ENCODE assay signal across 8 cellular contexts in genomic region chr1:182391028-182391361, GRCh38. TPM values are rescaled to one million over a fixed set of nuclear protein-coding genes. Genes with fewer than 3 reads are reported as not detected.
A peak's percentile ranks its signal among the peaks of the same experiment; 100 is the strongest.
DNase-seq lines count a peak whose midpoint lies in the region; ATAC-seq, FAIRE-seq and TF ChIP-seq lines count a peak whose summit lies in the region.

No MANE protein-coding gene starts in this region.

- intact Hi-C loops in CD4-positive, alpha-beta T cell (cut with DNase I, micrococcal nuclease), result loop anchor here (5.0 to 10.0 kb wide), 3 partner anchors 364 to 1196 kb away; partner anchors contain the start of gene NPL (in 1 of the 2)
- intact Hi-C loops in GM12878 (cut with micrococcal nuclease; ENCODE audit: unreplicated experiment), result loop anchor here (5.0 kb wide), 1 partner anchor 69 kb away; no protein-coding TSS in a partner anchor
- intact Hi-C loops in left lung (cut with DNase I), result loop anchor here in 1 of 2 donors (10.0 kb wide), 1 partner anchor 246 kb away; no protein-coding TSS in a partner anchor
- intact Hi-C loops in thyroid gland (cut with DNase I), result loop anchor here (10.0 kb wide), 1 partner anchor 196 kb away; no protein-coding TSS in a partner anchor

- 1% methylated on average over 33 of the region's 35 CpGs for WGBS in GM12878 (ENCODE audit: insufficient coverage, insufficient replicate concordance, low lambda C conversion rate, missing lambda C conversion rate)
- WGBS in thyroid gland, 2 donors, result 0 to 1% methylated on average over 13 to 16 of the region's 35 CpGs

- H3K4me2 ChIP-seq in GM12878 (ENCODE audit: control insufficient read depth, insufficient read depth), result peak overlapping the region; percentile 91

- no peak for TF ChIP-seq RAD21 in GM12878 (IDR thresholded peaks at IDR 0.05; ENCODE audit: insufficient read depth, low read depth, low read length)

- POLR2A ChIA-PET in CD4-positive, alpha-beta T cell (lab: Charles Lee), result interaction anchor here (1.0 kb wide), 2 partner anchors 156 to 248 kb away, joined by 3 read pairs; no protein-coding TSS in a partner anchor
- POLR2A ChIA-PET in GM12878 (lab: Charles Lee), result interaction anchor here (3.7 kb wide), 1 partner anchor 247 kb away, joined by 24 read pairs; no protein-coding TSS in a partner anchor

- no peaks in the 10 kb centered on the region for H3K9me3 Mint-ChIP-seq in CD4-positive, alpha-beta T cell

- DNase-seq in CD4-positive, alpha-beta T cell, result peak in 1 of 10 experiments; percentile 23
- no peak for DNase-seq in GM12878 (ENCODE audit: low read depth, low spot score)
- DNase-seq in left lung, result no peak
- DNase-seq in thyroid gland, result no peak
- no peak for DNase-seq in Kasumi-1 (lab: John Stamatoyannopoulos, UW)

- H3K27me3 ChIP-seq in CD4-positive, alpha-beta T cell (ENCODE audit: control insufficient read depth, insufficient read depth, low read length), result no peaks in the 10 kb centered on the region
- no peaks in the 10 kb centered on the region for H3K27me3 ChIP-seq in HUES6 (ENCODE audit: control insufficient read depth, insufficient read depth, low read length)
- no peaks in the 10 kb centered on the region for H3K27me3 ChIP-seq in GM12878 (replicated peaks in 1 of 2; ENCODE audit: control insufficient read depth in 2 of 2, insufficient read depth in 2 of 2, low read length in 1 of 2)
- no peaks in the 10 kb centered on the region for H3K27me3 ChIP-seq in left lung
- no peaks in the 10 kb centered on the region for H3K27me3 ChIP-seq in thyroid gland

- ATAC-seq in CD4-positive, alpha-beta T cell (ENCODE audit: poor library complexity), result no peak
- ATAC-seq in GM12878 (peak; percentile 6), left lung (peak; percentile 1), GM18520 (IDR thresholded peaks at IDR 0.05; ENCODE audit: unreplicated experiment) (no peak), GM19452 (IDR thresholded peaks at IDR 0.05; ENCODE audit: unreplicated experiment) (no peak)

- peak overlapping the region; percentile 94 for H3K4me3 Mint-ChIP-seq in CD4-positive, alpha-beta T cell

- peaks cover 43% of the 10 kb centered on the region for H3K36me3 ChIP-seq in HUES6 (ENCODE audit: control insufficient read depth, insufficient read depth, low read length)
- H3K36me3 ChIP-seq in GM12878 (ENCODE audit: control insufficient read depth in 2 of 2, insufficient read depth in 2 of 2, low read length in 1 of 2), result peaks cover 0 to 5% of the 10 kb centered on the region in 2 experiments; a peak in 1 of 4 replicates
- H3K36me3 ChIP-seq in left lung, result peaks cover 2 to 43% of the 10 kb centered on the region in 2 donors
- peaks cover 32 to 48% of the 10 kb centered on the region in 2 donors for H3K36me3 ChIP-seq in thyroid gland

- H3K27ac Mint-ChIP-seq in CD4-positive, alpha-beta T cell, result peak overlapping the region; percentile 83

- H3K9ac ChIP-seq in HUES6 (ENCODE audit: low read length), result peak overlapping the region; percentile 96
- H3K9ac ChIP-seq in GM12878 (ENCODE audit: control insufficient read depth, insufficient read depth, low read length), result peak overlapping the region; percentile 73

- H3K9me3 ChIP-seq in CD4-positive, alpha-beta T cell (ENCODE audit: control insufficient read depth, low read length), result no peaks in the 10 kb centered on the region
- no peaks in the 10 kb centered on the region for H3K9me3 ChIP-seq in HUES6 (ENCODE audit: control insufficient read depth, insufficient read depth, low read depth, low read length)
- no peaks in the 10 kb centered on the region for H3K9me3 ChIP-seq in GM12878 (replicated peaks; ENCODE audit: control insufficient read depth, insufficient read depth, low read length)
- H3K9me3 ChIP-seq in left lung, result no peaks in the 10 kb centered on the region
- H3K9me3 ChIP-seq in thyroid gland, result no peaks in the 10 kb centered on the region

- peaks cover 37% of the 10 kb centered on the region for H3K36me3 Mint-ChIP-seq in CD4-positive, alpha-beta T cell (ENCODE audit: low read depth)

- no peak overlapping the region for H3K27ac ChIP-seq in CD4-positive, alpha-beta T cell (ENCODE audit: low read depth, low read length)
- H3K27ac ChIP-seq in HUES6 (ENCODE audit: low read depth, low read length) (peak overlapping the region; percentile 95), GM12878 (ENCODE audit: control insufficient read depth, insufficient read depth) (peak overlapping the region; percentile 53), left lung (peak overlapping the region; percentile 99), thyroid gland (peak overlapping the region; percentile 99 to 100 (median 100))

- H3K4me1 Mint-ChIP-seq in CD4-positive, alpha-beta T cell (ENCODE audit: low read depth), result peaks cover 33% of the 10 kb centered on the region

- TF ChIP-seq EP300 in GM12878 (IDR thresholded peaks at IDR 0.05; ENCODE audit: borderline replicate concordance in 1 of 2, control insufficient read depth in 1 of 2, low read depth in 2 of 2, low read length in 2 of 2), result no peak

- no peaks in the 10 kb centered on the region for H4K20me1 ChIP-seq in GM12878 (ENCODE audit: control insufficient read depth, insufficient read depth)

- SMC1A ChIA-PET in GM12878 (lab: Charles Lee; ENCODE audit: uncharacterized antibody, unreplicated experiment), result interaction anchor here (5.6 kb wide), 1 partner anchor 246 kb away, joined by 42 read pairs; no protein-coding TSS in a partner anchor

- peak overlapping the region; percentile 87 for H2AFZ ChIP-seq in GM12878 (ENCODE audit: control insufficient read depth, low read depth, low read length)

- peaks cover 7% of the 10 kb centered on the region for H3K4me1 ChIP-seq in HUES6 (ENCODE audit: control insufficient read depth, insufficient read depth, low read length)
- peaks cover 11% of the 10 kb centered on the region for H3K4me1 ChIP-seq in GM12878 (ENCODE audit: control insufficient read depth, insufficient read depth, low read length)
- peaks cover 0 to 71% of the 10 kb centered on the region in 2 donors for H3K4me1 ChIP-seq in left lung
- H3K4me1 ChIP-seq in thyroid gland, result peaks cover 28 to 29% of the 10 kb centered on the region in 2 donors

- peaks cover 7% of the 10 kb centered on the region for H3K79me2 ChIP-seq in GM12878 (ENCODE audit: control insufficient read depth, insufficient read depth, low read length)

- H3K27me3 Mint-ChIP-seq in CD4-positive, alpha-beta T cell, result peaks cover 8% of the 10 kb centered on the region

- TF ChIP-seq CTCF in CD4-positive, alpha-beta T cell (IDR thresholded peaks at IDR 0.05), result no peak
- TF ChIP-seq CTCF in GM12878 (IDR thresholded peaks at IDR 0.05 in 2 of 3, conservative IDR thresholded peaks at IDR 0.05 in 1 of 3; ENCODE audit: control insufficient read depth in 2 of 3, extremely low read depth in 1 of 3, insufficient read depth in 1 of 3, low read depth in 3 of 3, low read length in 3 of 3) (0 out of 6 replicates have a peak, but pooled peaks of 1 of the 3 experiments have one; percentile 7), left lung (IDR thresholded peaks at IDR 0.05) (no peak), thyroid gland (IDR thresholded peaks at IDR 0.05) (no peak)

- RAD21 ChIA-PET in GM12878 (lab: Charles Lee; ENCODE audit: unreplicated experiment), result interaction anchor here (2.0 to 4.0 kb wide), 2 partner anchors 10 to 247 kb away, joined by 5 to 24 read pairs; no protein-coding TSS in a partner anchor

- H3K4me3 ChIP-seq in HUES6 (ENCODE audit: low read depth, low read length) (peak overlapping the region; percentile 94), GM12878 (peak overlapping the region; percentile 85), left lung (peak overlapping the region; percentile 70 to 95), thyroid gland (replicated peaks in 1 of 3) (peak overlapping the region; percentile 49 to 81 (median 80))

- CTCF ChIA-PET in CD4-positive, alpha-beta T cell (lab: Charles Lee), result interaction anchor here (0.6 to 1.4 kb wide), 2 partner anchors 248 to 410 kb away, joined by 3 to 10 read pairs; no protein-coding TSS in a partner anchor
- CTCF ChIA-PET in GM12878 (lab: Yijun Ruan, JAX), result interaction anchor here (0.8 to 2.4 kb wide), 4 partner anchors 36 to 309 kb away, joined by 3 to 15 read pairs (median 3); no protein-coding TSS in a partner anchor

- TF ChIP-seq POLR2A in GM12878 (IDR thresholded peaks at IDR 0.05; ENCODE audit: low read depth, low read length) (no peak), thyroid gland (IDR thresholded peaks at IDR 0.05) (no peak)

- in situ Hi-C loops in GM12878 (cut with MboI), result no loop called here

- no peak for FAIRE-seq in GM12878 (lab: Jason Lieb, UNC)

- BruUV-seq in GM12878 (replicated peaks; lab: Mats Ljungman, UMichigan), result no TSS peak

RNA-seq across cellular contexts. Expression of gene GLUL, which starts 0.6 kb away (rescaled TPM):
- 10 to 100 TPM; 60.4 to 64.0 TPM for total RNA-seq in CD4-positive, alpha-beta T cell
- total RNA-seq in GM12878 (2013; cell fraction: nucleolus; rRNA removed), result 44.9 and 45.1 TPM in 2 replicates
- 174 and 183 TPM in 2 replicates for total RNA-seq in GM12878 (2014; rRNA removed)
- total RNA-seq in GM12878 (2014; rRNA removed; fragmentation: Illumina TruSeq; extraction: Trizol), result 141 TPM in 2 replicates
- total RNA-seq in GM12878 (2021), result 172 and 191 TPM in 2 replicates
- 42.0 TPM for polyA plus RNA-seq in GM12878 (2011; ENCODE audit: low read depth)
- 1.0 and 2.3 TPM in 2 replicates for polyA plus RNA-seq in GM12878 (2011; rRNA removed)
- 1.6 and 2.8 TPM in 2 replicates for polyA plus RNA-seq in GM12878 (2011; cell fraction: cytosol; rRNA removed)
- 2.7 and 3.3 TPM in 2 replicates for polyA plus RNA-seq in GM12878 (2011; cell fraction: nucleus; rRNA removed)
- polyA plus RNA-seq in GM12878 (2012), result 79.1 and 86.0 TPM in 2 replicates
- 192 and 194 TPM in 2 replicates for polyA plus RNA-seq in GM12878 (2014; fragmentation: Illumina TruSeq; extraction: Trizol)
- polyA plus RNA-seq in GM12878 (2014; fragmentation: Nextera tagmentation; extraction: Ambion mirVana), result 100 to 1,000 TPM; 166 to 392 TPM
- 155 and 160 TPM in 2 replicates for polyA plus RNA-seq in GM12878 (2014; rRNA removed)
- 100 to 1,000 TPM; 162 TPM for polyA plus RNA-seq in GM12878 (2016; fragmentation: Nextera tagmentation; extraction: Ambion mirVana)
- 1.2 and 4.8 TPM in 2 replicates for polyA minus RNA-seq in GM12878 (2011; rRNA and poly(A)+ RNA removed)
- polyA minus RNA-seq in GM12878 (2011; cell fraction: cytosol; rRNA and poly(A)+ RNA removed), result 1.8 and 2.4 TPM in 2 replicates
- 0.73 and 0.96 TPM in 2 replicates for polyA minus RNA-seq in GM12878 (2011; cell fraction: nucleus; rRNA and poly(A)+ RNA removed)
- total RNA-seq in left lung, result 1,000 to 10,000 TPM in 1 of 2 donors, 100 to 1,000 TPM in 1; 672 to 1,187 TPM
- 1,000 to 10,000 TPM; 1,653 to 2,736 (median 2,263) TPM for total RNA-seq in thyroid gland

RNA-seq across cellular contexts. Expression of gene TEDDM1, which starts 9.5 kb away (rescaled TPM):
- total RNA-seq in CD4-positive, alpha-beta T cell, result not detected
- total RNA-seq in GM12878 (2013; cell fraction: nucleolus; rRNA removed), result not detected in 2 replicates
- 0.11 TPM in 1 of 2 replicates, not detected in the other for total RNA-seq in GM12878 (2014; rRNA removed)
- not detected in 2 replicates for total RNA-seq in GM12878 (2014; rRNA removed; fragmentation: Illumina TruSeq; extraction: Trizol)
- not detected in 2 replicates for total RNA-seq in GM12878 (2021)
- polyA plus RNA-seq in GM12878 (2011; ENCODE audit: low read depth), result not detected
- polyA plus RNA-seq in GM12878 (2011; rRNA removed), result not detected in 2 replicates
- polyA plus RNA-seq in GM12878 (2011; cell fraction: cytosol; rRNA removed), result not detected in 2 replicates
- not detected in 2 replicates for polyA plus RNA-seq in GM12878 (2011; cell fraction: nucleus; rRNA removed)
- 0.05 and 0.10 TPM in 2 replicates for polyA plus RNA-seq in GM12878 (2012)
- not detected in 2 replicates for polyA plus RNA-seq in GM12878 (2014; fragmentation: Illumina TruSeq; extraction: Trizol)
- not detected for polyA plus RNA-seq in GM12878 (2014; fragmentation: Nextera tagmentation; extraction: Ambion mirVana)
- polyA plus RNA-seq in GM12878 (2014; rRNA removed), result not detected in 2 replicates
- under 1 TPM in 1 of 2 experiments, not detected in 1; 0.11 TPM for polyA plus RNA-seq in GM12878 (2016; fragmentation: Nextera tagmentation; extraction: Ambion mirVana)
- not detected in 2 replicates for polyA minus RNA-seq in GM12878 (2011; rRNA and poly(A)+ RNA removed)
- not detected in 2 replicates for polyA minus RNA-seq in GM12878 (2011; cell fraction: cytosol; rRNA and poly(A)+ RNA removed)
- not detected in 2 replicates for polyA minus RNA-seq in GM12878 (2011; cell fraction: nucleus; rRNA and poly(A)+ RNA removed)
- not detected for total RNA-seq in left lung
- total RNA-seq in thyroid gland, result not detected

RNA-seq across cellular contexts. Expression of gene RGSL1, which starts 59.0 kb away (rescaled TPM):
- not detected for total RNA-seq in CD4-positive, alpha-beta T cell
- total RNA-seq in GM12878 (2013; cell fraction: nucleolus; rRNA removed), result not detected in 2 replicates
- total RNA-seq in GM12878 (2014; rRNA removed) (0.17 and 0.27 TPM in 2 replicates), GM12878 (2014; rRNA removed; fragmentation: Illumina TruSeq; extraction: Trizol) (0.27 TPM in 1 of 2 replicates, not detected in the other), GM12878 (2021) (not detected in 2 replicates), left lung (under 1 TPM in 1 of 2 donors, not detected in 1; 0.39 TPM), thyroid gland (under 1 TPM in 1 of 4 donors, not detected in 3; 0.27 TPM)
- polyA plus RNA-seq in GM12878 (2011; ENCODE audit: low read depth), result not detected
- polyA plus RNA-seq in GM12878 (2011; rRNA removed) (not detected in 2 replicates), GM12878 (2014; fragmentation: Illumina TruSeq; extraction: Trizol) (0.14 and 0.28 TPM in 2 replicates), GM12878 (2014; fragmentation: Nextera tagmentation; extraction: Ambion mirVana) (not detected), GM12878 (2014; rRNA removed) (0.05 TPM in 1 of 2 replicates, not detected in the other), GM12878 (2016; fragmentation: Nextera tagmentation; extraction: Ambion mirVana) (under 1 TPM in 1 of 2 experiments, not detected in 1; 0.28 TPM)
- polyA plus RNA-seq in GM12878 (2011; cell fraction: cytosol; rRNA removed), result not detected in 2 replicates
- polyA plus RNA-seq in GM12878 (2011; cell fraction: nucleus; rRNA removed), result not detected in 2 replicates
- polyA plus RNA-seq in GM12878 (2012), result 0.14 TPM in 1 of 2 replicates, not detected in the other
- polyA minus RNA-seq in GM12878 (2011; rRNA and poly(A)+ RNA removed), result not detected in 2 replicates
- polyA minus RNA-seq in GM12878 (2011; cell fraction: cytosol; rRNA and poly(A)+ RNA removed), result not detected in 2 replicates
- polyA minus RNA-seq in GM12878 (2011; cell fraction: nucleus; rRNA and poly(A)+ RNA removed), result not detected in 2 replicates

Comparison
In these comparisons a context has a peak if more than half of its experiments do, and no peak if none do; other contexts are left out.
1. ATAC-seq: peak in GM12878 (single experiment) and left lung (single experiment); none in CD4-positive, alpha-beta T cell (single experiment), GM18520 (single experiment) and GM19452 (single experiment).
2. Peak in every context shown above with its lines, with median percentiles within 50 percentile points of each other: H3K4me3 ChIP-seq.